Comparison of ENCODE assay signal across 9 cellular contexts in genomic region chr14:73237786-73238261, GRCh38. TPM values are rescaled to one million over a fixed set of nuclear protein-coding genes. Genes with fewer than 3 reads are reported as not detected.
DNase-seq lines count a peak whose midpoint lies in the region; ATAC-seq and TF ChIP-seq lines count a peak whose summit lies in the region.
"Had no signal": no experiment of that assay in that cellular context is flagged by ENCODE, and none has a peak within 500 bp of the region (broad histone marks: within the 10 kb centered on the region; RNA-seq: fewer than 3 reads in every experiment).

No MANE protein-coding gene starts in this region.

- peaks cover 29% of the 10 kb centered on the region for H3K4me1 ChIP-seq in body of pancreas
- peaks cover 0 to 44% (median 31%) of the 10 kb centered on the region in 4 donors for H3K4me1 ChIP-seq in tibial artery

- peak overlapping the region in 1 of 2 donors; percentile 35 for H3K4me3 ChIP-seq in body of pancreas
- peak overlapping the region; percentile 42 to 55 for H3K4me3 ChIP-seq in tibial artery

- TF ChIP-seq POLR2A in body of pancreas (IDR thresholded peaks at IDR 0.05) = no peak

- H3K36me3 ChIP-seq in body of pancreas (replicated peaks in 1 of 2; ENCODE audit: insufficient read depth in 1 of 2, low read depth in 2 of 2) = no peaks in the 10 kb centered on the region
- H3K36me3 ChIP-seq in tibial artery = no peaks in the 10 kb centered on the region

- DNase-seq in NCI-H82 (lab: John Stamatoyannopoulos, UW) (peak; percentile 33), NCI-H82 treated with DMSO at 0.1 percent for 48 hours (lab: John Stamatoyannopoulos, UW; ENCODE audit: unreplicated experiment) (no peak), body of pancreas (no peak), left colon (no peak), tibial artery (peak in 1 of 2 donors; percentile 19), T-helper 2 cell (no peak)
- DNase-seq: CD8-positive, alpha-beta T cell had no signal

- 3 to 10% methylated on average over 2 to 34 of the region's 58 CpGs for WGBS in body of pancreas, 2 donors

- intact Hi-C loops in body of pancreas (cut with DNase I) = no loop called here
- intact Hi-C loops in left colon (cut with DNase I, micrococcal nuclease) = no loop called here
- intact Hi-C loops in tibial artery (cut with DNase I; ENCODE audit: low total_unique reads) = no loop called here

- H3K27me3 ChIP-seq in body of pancreas = peaks cover 0 to 18% of the 10 kb centered on the region in 2 donors
- peaks cover 0 to 79% of the 10 kb centered on the region in 2 donors for H3K27me3 ChIP-seq in tibial artery

- peak; percentile 38 for ATAC-seq in body of pancreas
- peak; percentile 46 for ATAC-seq in left colon
- no peak for ATAC-seq in HG03095 (IDR thresholded peaks at IDR 0.05; ENCODE audit: unreplicated experiment)
- no peak for ATAC-seq in GM19324 (IDR thresholded peaks at IDR 0.05; ENCODE audit: low FRiP score, unreplicated experiment)
- ATAC-seq: CD8-positive, alpha-beta T cell had no signal

- H3K9me3 ChIP-seq in body of pancreas (no peaks in the 10 kb centered on the region), tibial artery (no peaks in the 10 kb centered on the region)

- TF ChIP-seq CTCF in body of pancreas (IDR thresholded peaks at IDR 0.05) (no peak), tibial artery (IDR thresholded peaks at IDR 0.05) (no peak)

- peak overlapping the region in 1 of 4 donors; percentile 16 for H3K27ac ChIP-seq in body of pancreas
- H3K27ac ChIP-seq in tibial artery = no peak overlapping the region

RNA-seq across cellular contexts. Expression of gene PAPLN, which starts 0.5 kb away (rescaled TPM):
- 10 to 100 TPM in 1 of 2 donors, 1 to 10 TPM in 1; 9.6 to 13.5 TPM for total RNA-seq in body of pancreas
- 1 to 10 TPM; 2.8 to 8.3 TPM for total RNA-seq in left colon
- total RNA-seq: CD8-positive, alpha-beta T cell had no signal

Comparison
In these comparisons a context has a peak if more than half of its experiments do, and no peak if none do; other contexts are left out.
1. ATAC-seq: peak in body of pancreas (single experiment) and left colon (single experiment); none in HG03095 (single experiment) and GM19324 (single experiment).